In the genomic region with DNA sequence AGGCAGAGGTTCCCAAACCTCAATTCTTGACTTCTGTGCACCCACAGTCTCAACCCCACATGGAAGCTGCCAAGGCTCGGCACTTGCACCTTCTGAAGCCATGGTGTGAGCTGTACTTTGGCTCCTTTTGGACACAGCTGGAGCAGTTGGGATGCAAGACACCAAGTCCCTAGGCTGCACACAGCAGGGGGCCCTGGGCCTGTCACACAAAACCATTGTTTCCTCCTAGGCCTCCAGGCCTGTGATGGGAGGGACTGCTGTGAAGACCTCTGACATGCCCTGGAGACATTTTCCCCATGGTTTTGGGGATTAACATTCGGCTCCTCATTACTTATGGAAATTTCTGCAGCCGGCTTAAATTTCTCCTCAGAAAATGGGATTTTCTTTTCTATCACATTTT, we compare ENCODE assay signal across 4 cellular contexts. TPM values are rescaled to one million over a fixed set of nuclear protein-coding genes. Genes with fewer than 3 reads are reported as not detected.
"Had no signal": no experiment of that assay in that cellular context is flagged by ENCODE, and none has a peak within 500 bp of the region (broad histone marks: within the 10 kb centered on the region; RNA-seq: fewer than 3 reads in every experiment).

No MANE protein-coding gene starts in this region.

RNA-seq across cellular contexts. Expression of a gene that starts 9.8 kb away (rescaled TPM):
- total RNA-seq: GM23248, H4, H7 had no signal
- polyA plus RNA-seq: GM23248, IgD-negative memory B cell had no signal

RNA-seq across cellular contexts. Expression of a gene that starts 25.7 kb away (rescaled TPM):
- total RNA-seq: GM23248, H7 had no signal
- polyA plus RNA-seq: GM23248, IgD-negative memory B cell had no signal

RNA-seq across cellular contexts. Expression of a gene that starts 28.6 kb away (rescaled TPM):
- total RNA-seq: GM23248, H4, H7 had no signal
- polyA plus RNA-seq: GM23248, IgD-negative memory B cell had no signal

RNA-seq across cellular contexts. Expression of a gene that starts 35.7 kb away (rescaled TPM):
- total RNA-seq: GM23248, H4, H7 had no signal
- polyA plus RNA-seq: GM23248, IgD-negative memory B cell had no signal

RNA-seq across cellular contexts. Expression of a gene that starts 46.7 kb away (rescaled TPM):
- total RNA-seq: GM23248, H7 had no signal
- polyA plus RNA-seq: GM23248, IgD-negative memory B cell had no signal
